17 cellular contexts compared by ENCODE assay signal in genomic region chr7:45203459-45203858, GRCh38. TPM values are rescaled to one million over a fixed set of nuclear protein-coding genes. Genes with fewer than 3 reads are reported as not detected.
DNase-seq lines count a peak whose midpoint lies in the region; ATAC-seq, FAIRE-seq and TF ChIP-seq lines count a peak whose summit lies in the region.
"Had no signal": no experiment of that assay in that cellular context is flagged by ENCODE, and none has a peak within 500 bp of the region (broad histone marks: within the 10 kb centered on the region; RNA-seq: fewer than 3 reads in every experiment).

No MANE protein-coding gene starts in this region.

- in situ Hi-C loops in K562 (cut with MboI): no loop called here

- H3K27me3 Mint-ChIP-seq in natural killer cell treated with Interleukin-12 subunit alpha and Interleukin-12 subunit beta and Interleukin-15 and Interleukin-18, amount 100 ng/mL, for 72 hours: peaks cover 14 to 22% of the 10 kb centered on the region in 2 donors
- H3K27me3 Mint-ChIP-seq in natural killer cell (ENCODE audit: low read depth in 2 of 2): peaks cover 15 to 21% of the 10 kb centered on the region in 2 donors

- H3K4me1 ChIP-seq in K562 (replicated peaks in 1 of 2; ENCODE audit: control insufficient read depth in 2 of 2, insufficient read depth in 2 of 2, low read length in 2 of 2): no peaks in the 10 kb centered on the region
- peaks cover 24% of the 10 kb centered on the region for H3K4me1 ChIP-seq in lower lobe of right lung

- H2AFZ ChIP-seq in K562 (ENCODE audit: low read depth, low read length): no peak overlapping the region

- H3K27ac ChIP-seq in K562 (ENCODE audit: extremely low read depth, low read depth, low read length) (no peak overlapping the region), lower lobe of right lung (peak overlapping the region; percentile 72)
- H3K27ac ChIP-seq: thoracic aorta had no signal

- H3K4me3 ChIP-seq in K562: no peak overlapping the region
- peak overlapping the region; percentile 37 for H3K4me3 ChIP-seq in lower lobe of right lung
- H3K4me3 ChIP-seq: thoracic aorta had no signal

- H3K27ac Mint-ChIP-seq in natural killer cell treated with Interleukin-12 subunit alpha and Interleukin-12 subunit beta and Interleukin-15 and Interleukin-18, amount 100 ng/mL, for 72 hours: peak overlapping the region; percentile 57 to 67
- no peak overlapping the region for H3K27ac Mint-ChIP-seq in natural killer cell
- H3K27ac Mint-ChIP-seq: dendritic cell treated with granulocyte-macrophage colony-stimulating factor and Interleukin-4, amounts not matched to agents 40 ng/mL and 50 ng/mL, for 4 days had no signal

- H4K20me1 ChIP-seq in K562 (replicated peaks; ENCODE audit: control insufficient read depth, insufficient read depth, low read length): no peaks in the 10 kb centered on the region; the same call in 1 of the 2 replicates

- no peak for ATAC-seq in natural killer cell treated with Interleukin-12 subunit alpha and Interleukin-12 subunit beta and Interleukin-15 and Interleukin-18, amount 100 ng/mL, for 72 hours
- ATAC-seq in natural killer cell (no peak), K562 (peak; percentile 20; the same call in 2 of the 3 replicates), lower lobe of right lung (peak; percentile 32 to 39)

- no peaks in the 10 kb centered on the region for H3K9me3 Mint-ChIP-seq in natural killer cell treated with Interleukin-12 subunit alpha and Interleukin-12 subunit beta and Interleukin-15 and Interleukin-18, amount 100 ng/mL, for 72 hours
- no peaks in the 10 kb centered on the region for H3K9me3 Mint-ChIP-seq in natural killer cell
- H3K9me3 Mint-ChIP-seq: dendritic cell treated with granulocyte-macrophage colony-stimulating factor and Interleukin-4, amounts not matched to agents 40 ng/mL and 50 ng/mL, for 4 days; memory B cell had no signal

- 25% methylated on average over 7 of the region's 7 CpGs for WGBS in K562 (ENCODE audit: insufficient coverage, low coverage, missing lambda C conversion rate)

- no peaks in the 10 kb centered on the region for H3K79me2 ChIP-seq in K562 (ENCODE audit: control insufficient read depth, insufficient read depth, low read length)

- no peak for TF ChIP-seq EP300 in K562 (IDR thresholded peaks at IDR 0.05; ENCODE audit: low read length)

- no peak overlapping the region for H3K9ac ChIP-seq in K562 (ENCODE audit: insufficient read depth in 1 of 2, low read depth in 2 of 2, low read length in 2 of 2)

- DNase-seq in natural killer cell treated with Interleukin-12 subunit alpha and Interleukin-12 subunit beta and Interleukin-15 and Interleukin-18, amount 100 ng/mL, for 72 hours (ENCODE audit: low spot score): no peak
- no peak for DNase-seq in natural killer cell
- no peak for DNase-seq in K562 (ENCODE audit: extremely low read depth in 1 of 4, low spot score in 3 of 4)
- no peak for DNase-seq in lower lobe of right lung
- no peak for DNase-seq in anterior cingulate cortex (lab: John Stamatoyannopoulos, UW)
- no peak for DNase-seq in NCI-H2171 treated with DMSO at 0.1 percent for 48 hours (lab: John Stamatoyannopoulos, UW)
- no peak for DNase-seq in middle frontal gyrus (ENCODE audit: extremely low spot score, low spot score)
- no peak for DNase-seq in midbrain (lab: John Stamatoyannopoulos, UW)
- DNase-seq: Kasumi-1, NCI-H187, NCI-H524 treated with DMSO at 0.1 percent for 48 hours had no signal

- BruUV-seq in K562 (replicated peaks; lab: Mats Ljungman, UMichigan): no TSS peak

- H3K4me2 ChIP-seq in K562 (ENCODE audit: insufficient read depth, low read length): no peak overlapping the region

- H3K27me3 ChIP-seq in K562 (ENCODE audit: control insufficient read depth in 2 of 2, insufficient read depth in 2 of 2, low read length in 2 of 2) (peaks cover 10 to 22% of the 10 kb centered on the region in 2 experiments; a peak in 4 of 5 replicates), lower lobe of right lung (ENCODE audit: low read depth) (no peaks in the 10 kb centered on the region)

- no peaks in the 10 kb centered on the region for H3K36me3 ChIP-seq in K562 (ENCODE audit: control insufficient read depth, insufficient read depth, low read length)
- H3K36me3 ChIP-seq in lower lobe of right lung: no peaks in the 10 kb centered on the region
- H3K36me3 ChIP-seq: thoracic aorta had no signal

- no peak for TF ChIP-seq RAD21 in K562 (CRISPR knock-in tag; conservative IDR thresholded peaks at IDR 0.05 in 1 of 2, IDR thresholded peaks at IDR 0.05 in 1 of 2)

- TF ChIP-seq CTCF in natural killer cell (IDR thresholded peaks at IDR 0.05) (no peak), K562 (IDR thresholded peaks at IDR 0.05 in 2 of 3, conservative IDR thresholded peaks at IDR 0.05 in 1 of 3; ENCODE audit: insufficient read depth in 2 of 3, low read depth in 1 of 3, low read length in 3 of 3) (no peak), lower lobe of right lung (IDR thresholded peaks at IDR 0.05) (no peak)

- intact Hi-C loops in natural killer cell (cut with micrococcal nuclease) (no loop called here), K562 (cut with micrococcal nuclease) (no loop called here), lower lobe of right lung (cut with DNase I) (no loop called here)

- no peaks in the 10 kb centered on the region for H3K9me3 ChIP-seq in K562 (replicated peaks; ENCODE audit: control insufficient read depth, insufficient read depth, low read depth, low read length)
- H3K9me3 ChIP-seq in lower lobe of right lung: no peaks in the 10 kb centered on the region
- H3K9me3 ChIP-seq: thoracic aorta had no signal

- no peaks in the 10 kb centered on the region for H3K36me3 Mint-ChIP-seq in natural killer cell treated with Interleukin-12 subunit alpha and Interleukin-12 subunit beta and Interleukin-15 and Interleukin-18, amount 100 ng/mL, for 72 hours
- H3K36me3 Mint-ChIP-seq in natural killer cell: no peaks in the 10 kb centered on the region
- H3K36me3 Mint-ChIP-seq: memory B cell had no signal

- H3K4me1 Mint-ChIP-seq in natural killer cell treated with Interleukin-12 subunit alpha and Interleukin-12 subunit beta and Interleukin-15 and Interleukin-18, amount 100 ng/mL, for 72 hours (ENCODE audit: low read depth in 2 of 2): peaks cover 14 to 20% of the 10 kb centered on the region in 2 donors
- no peaks in the 10 kb centered on the region for H3K4me1 Mint-ChIP-seq in natural killer cell

- FAIRE-seq in K562 (lab: Jason Lieb, UNC): no peak
- FAIRE-seq: H54 had no signal

- H3K4me3 Mint-ChIP-seq in natural killer cell treated with Interleukin-12 subunit alpha and Interleukin-12 subunit beta and Interleukin-15 and Interleukin-18, amount 100 ng/mL, for 72 hours: no peak overlapping the region
- no peak overlapping the region for H3K4me3 Mint-ChIP-seq in natural killer cell
- H3K4me3 Mint-ChIP-seq: dendritic cell treated with granulocyte-macrophage colony-stimulating factor and Interleukin-4, amounts not matched to agents 40 ng/mL and 50 ng/mL, for 4 days had no signal

- no peaks in the 10 kb centered on the region for H3K9me1 ChIP-seq in K562 (ENCODE audit: control insufficient read depth, insufficient read depth, low read length)

- no peak for TF ChIP-seq POLR2A in K562 (conservative IDR thresholded peaks at IDR 0.05)

- POLR2A ChIA-PET in K562 (lab: Yijun Ruan, JAX): interaction anchor here (0.6 to 1.7 kb wide), 4 partner anchors 13 to 813 kb away, joined by 3 to 7 read pairs (median 3); no protein-coding TSS in a partner anchor

- CTCF ChIA-PET in K562 (lab: Yijun Ruan, JAX; ENCODE audit: low intra/inter-chr PET ratio): no interaction called here

TF ChIP-seq in K562, 482 proteins besides CTCF, POLR2A, EP300 and RAD21:
- TF ChIP-seq POU5F1 (IDR thresholded peaks at IDR 0.05; ENCODE audit: borderline replicate concordance, low read depth, low read length, partially characterized antibody): no peak
- no peak for TF ChIP-seq LEF1 (IDR thresholded peaks at IDR 0.05)
- no peak for TF ChIP-seq WHSC1 (IDR thresholded peaks at IDR 0.05; ENCODE audit: low read length)

RNA-seq across cellular contexts. Expression of gene RAMP3, which starts 45.9 kb away (rescaled TPM):
- total RNA-seq in natural killer cell treated with Interleukin-12 subunit alpha and Interleukin-12 subunit beta and Interleukin-15 and Interleukin-18, amount 100 ng/mL, for 72 hours: not detected
- not detected for total RNA-seq in natural killer cell
- not detected in 2 replicates for total RNA-seq in K562 (2011; cell fraction: chromatin; rRNA removed; ENCODE audit: low replicate concordance)
- total RNA-seq in K562 (2011; cell fraction: nucleolus; rRNA removed): not detected in 2 replicates
- total RNA-seq in K562 (2011; cell fraction: nucleoplasm; rRNA removed): not detected in 2 replicates
- total RNA-seq in K562 (2014; rRNA removed): not detected in 2 replicates
- total RNA-seq in K562 (2014; rRNA removed; fragmentation: Illumina TruSeq; extraction: Trizol): not detected in 2 replicates
- not detected in 2 replicates for total RNA-seq in K562 (2015; rRNA removed; fragmentation: Illumina TruSeq; extraction: Trizol)
- not detected in 2 replicates for total RNA-seq in K562 (2021)
- polyA plus RNA-seq in K562 (2011; rRNA removed): not detected in 2 replicates
- not detected in 2 replicates for polyA plus RNA-seq in K562 (2011; cell fraction: cytosol; rRNA removed)
- not detected in 2 replicates for polyA plus RNA-seq in K562 (2011; cell fraction: nucleus; rRNA removed)
- polyA plus RNA-seq in K562 (2012): not detected in 2 replicates
- not detected in 2 replicates for polyA plus RNA-seq in K562 (2014; fragmentation: Illumina TruSeq; extraction: Trizol)
- polyA plus RNA-seq in K562 (2014; fragmentation: Nextera tagmentation; extraction: Ambion mirVana): not detected
- not detected in 2 replicates for polyA plus RNA-seq in K562 (2014; rRNA removed)
- polyA minus RNA-seq in K562 (2011; rRNA and poly(A)+ RNA removed): not detected in 2 replicates
- not detected in 2 replicates for polyA minus RNA-seq in K562 (2011; cell fraction: cytosol; rRNA and poly(A)+ RNA removed)
- not detected in 2 replicates for polyA minus RNA-seq in K562 (2011; cell fraction: nucleus; rRNA and poly(A)+ RNA removed)
- 183 TPM for total RNA-seq in lower lobe of right lung
- total RNA-seq: activated CD8-positive, alpha-beta memory T cell treated with anti-CD3 and anti-CD28 coated beads for 36 hours; T-helper 2 cell treated with Interferon-gamma antibody and Interleukin-4, amounts not matched to agents 100 ng/mL and 5 ng/mL, for 36 hours had no signal

Comparison
In these comparisons a context has a peak if more than half of its experiments do, and no peak if none do; other contexts are left out.
1. H3K27ac Mint-ChIP-seq: peak in natural killer cell treated with Interleukin-12 subunit alpha and Interleukin-12 subunit beta and Interleukin-15 and Interleukin-18, amount 100 ng/mL, for 72 hours (2 of 2); none in natural killer cell (0 of 2).
2. ATAC-seq: peak in K562 (single experiment) and lower lobe of right lung (2 of 2); none in natural killer cell treated with Interleukin-12 subunit alpha and Interleukin-12 subunit beta and Interleukin-15 and Interleukin-18, amount 100 ng/mL, for 72 hours (0 of 2) and natural killer cell (0 of 3).
3. RNA of gene RAMP3, which starts 45.9 kb away (total RNA-seq): 183 TPM in lower lobe of right lung (single experiment); not detected in natural killer cell treated with Interleukin-12 subunit alpha and Interleukin-12 subunit beta and Interleukin-15 and Interleukin-18, amount 100 ng/mL, for 72 hours, not detected in natural killer cell and not detected in K562; every median in the first group is over 100 times any median in the second.